1 cellular context compared by ENCODE assay signal in genomic region chr22:21951931-21952465, GRCh38.
TF ChIP-seq lines count a peak whose summit lies in the region.

No MANE protein-coding gene starts in this region.

TF ChIP-seq in SK-N-SH treated with all-trans-retinoic acid at 6 μM for 48 hours, 23 proteins besides CTCF, POLR2A, EP300 and RAD21 (continued from another document):
- TF ChIP-seq TSHZ2 (CRISPR knock-in tag; IDR thresholded peaks at IDR 0.05): no peak
- no peak for TF ChIP-seq ARNTL (CRISPR knock-in tag; IDR thresholded peaks at IDR 0.05; ENCODE audit: borderline replicate concordance, low read depth)
- TF ChIP-seq PPARA (CRISPR knock-in tag; IDR thresholded peaks at IDR 0.05; ENCODE audit: borderline replicate concordance): no peak
